ENCODE assay signal across 15 cellular contexts in genomic region chr10:122341141-122341810, GRCh38. TPM values are rescaled to one million over a fixed set of nuclear protein-coding genes. Genes with fewer than 3 reads are reported as not detected.
DNase-seq lines count a peak whose midpoint lies in the region; ATAC-seq and TF ChIP-seq lines count a peak whose summit lies in the region.
"Had no signal": no experiment of that assay in that cellular context is flagged by ENCODE, and none has a peak within 500 bp of the region (broad histone marks: within the 10 kb centered on the region; RNA-seq: fewer than 3 reads in every experiment).

No MANE protein-coding gene starts in this region.

- ATAC-seq in Right ventricle myocardium inferior (peak; percentile 77), left cardiac atrium (peak; percentile 45 to 84), omental fat pad (ENCODE audit: low FRiP score) (peak; percentile 78), GM21723 (IDR thresholded peaks at IDR 0.05; ENCODE audit: unreplicated experiment) (no peak)
- ATAC-seq: activated CD8-positive, alpha-beta T cell treated with anti-CD3 and anti-CD28 coated beads, Interleukin-2, amount 10 ng/mL, durations not matched to agents 7 days and 5 days; activated T-helper 17 cell treated with anti-CD3 and anti-CD28 coated beads, Interleukin-2, amount 50 U/mL, for 72 hours; T-cell had no signal

- no peak for TF ChIP-seq CTCF in omental fat pad (IDR thresholded peaks at IDR 0.05)

- DNase-seq in Right ventricle myocardium inferior (ENCODE audit: missing footprints): no peak
- DNase-seq in cardiac septum (ENCODE audit: low spot score): no peak
- peak; percentile 47 for DNase-seq in left cardiac atrium
- DNase-seq in omental fat pad (ENCODE audit: low spot score): no peak
- DNase-seq in T-helper 1 cell: no peak
- DNase-seq in activated effector memory CD4-positive, alpha-beta T cell treated with Interleukin-2 at 50 U/mL for 16 hours: no peak
- no peak for DNase-seq in DMS79 treated with DMSO at 0.1 percent for 48 hours (lab: John Stamatoyannopoulos, UW)
- DNase-seq: activated CD8-positive, alpha-beta T cell treated with anti-CD3 and anti-CD28 coated beads, Interleukin-2, amount 10 ng/mL, durations not matched to agents 7 days and 5 days; adrenal gland; cerebellar nuclear complex; IMR-90; NCI-H2107; T-cell had no signal

- intact Hi-C loops in Right ventricle myocardium inferior (cut with DNase I): loop anchor here (2.0 to 5.0 kb wide), 2 partner anchors 34 to 226 kb away; no protein-coding TSS in a partner anchor
- intact Hi-C loops in cardiac septum (cut with DNase I): no loop called here
- intact Hi-C loops in left cardiac atrium (cut with DNase I): loop anchor here (5.0 to 10.0 kb wide), 6 partner anchors 44 to 231 kb away; no protein-coding TSS in a partner anchor

RNA-seq across cellular contexts. Expression of gene PLEKHA1, which starts 33.2 kb away (rescaled TPM):
- 68.0 TPM for total RNA-seq in Right ventricle myocardium inferior
- 46.2 TPM for total RNA-seq in cardiac septum
- 10 to 100 TPM; 32.1 to 37.8 TPM for total RNA-seq in left cardiac atrium
- total RNA-seq in omental fat pad: 10 to 100 TPM; 22.9 to 30.8 (median 26.8) TPM
